Comparison of ENCODE assay signal across 21 cellular contexts in genomic region chr17:60330731-60331130, GRCh38.
A peak's percentile ranks its signal among the peaks of the same experiment; 100 is the strongest.
DNase-seq lines count a peak whose midpoint lies in the region; ATAC-seq lines count a peak whose summit lies in the region.
"Had no signal": no experiment of that assay in that cellular context is flagged by ENCODE, and none has a peak within 500 bp of the region (broad histone marks: within the 10 kb centered on the region; RNA-seq: fewer than 3 reads in every experiment).

No MANE protein-coding gene starts in this region.

- H3K9me3 ChIP-seq in adipocyte (ENCODE audit: control insufficient read depth, low read length), result no peaks in the 10 kb centered on the region
- H3K9me3 ChIP-seq: Caco-2 had no signal

- no peaks in the 10 kb centered on the region for H3K9me3 Mint-ChIP-seq in effector memory CD8-positive, alpha-beta T cell
- H3K9me3 Mint-ChIP-seq: CD4-positive, alpha-beta T cell had no signal

- peak overlapping the region; percentile 0 to 55 for H3K27ac Mint-ChIP-seq in effector memory CD8-positive, alpha-beta T cell
- H3K27ac Mint-ChIP-seq: CD4-positive, alpha-beta T cell had no signal

- H3K27me3 Mint-ChIP-seq in effector memory CD8-positive, alpha-beta T cell, result no peaks in the 10 kb centered on the region
- H3K27me3 Mint-ChIP-seq: CD4-positive, alpha-beta T cell had no signal

- H3K4me1 Mint-ChIP-seq in effector memory CD8-positive, alpha-beta T cell (ENCODE audit: low read depth in 2 of 2), result peaks cover 9 to 14% of the 10 kb centered on the region in 2 donors

- H3K4me3 ChIP-seq in adipocyte (ENCODE audit: low read length), result no peak overlapping the region
- H3K4me3 ChIP-seq: PC-9 had no signal

- peaks cover 16% of the 10 kb centered on the region for H3K4me1 ChIP-seq in adipocyte (ENCODE audit: control insufficient read depth, insufficient read depth, low read length)

- DNase-seq in EH (ENCODE audit: low read depth) (peak; percentile 48), adipocyte (ENCODE audit: low read depth) (peak; percentile 29), iris pigment epithelial cell (ENCODE audit: low read depth) (peak; percentile 25), HuH-7 (ENCODE audit: low spot score) (no peak), D341Med (ENCODE audit: low spot score) (no peak)
- no peak for DNase-seq in effector memory CD8-positive, alpha-beta T cell
- DNase-seq: Caco-2; CD4-positive, alpha-beta T cell; DMS153; GF-D8; GOT3; Karpas-422; MM.1S; NCI-H1092; NCI-H1436 treated with DMSO at 0.1 percent for 48 hours; NCI-H2029; NCI-H345; NCI-H524 treated with DMSO at 0.1 percent for 48 hours; PC-9 had no signal

- H3K27me3 ChIP-seq in adipocyte (replicated peaks; ENCODE audit: control insufficient read depth, insufficient read depth, low read length), result no peaks in the 10 kb centered on the region

- ATAC-seq in effector memory CD8-positive, alpha-beta T cell (replicated peaks), result no peak
- ATAC-seq in GM19328 (IDR thresholded peaks at IDR 0.05; ENCODE audit: unreplicated experiment), result no peak
- ATAC-seq: HCT116 had no signal

- H3K4me3 Mint-ChIP-seq in effector memory CD8-positive, alpha-beta T cell, result no peak overlapping the region
- H3K4me3 Mint-ChIP-seq: CD4-positive, alpha-beta T cell had no signal

- peaks cover 4% of the 10 kb centered on the region for H3K36me3 ChIP-seq in adipocyte (ENCODE audit: control insufficient read depth, insufficient read depth, low read length, severe bottlenecking)

- no peak overlapping the region for H3K9ac ChIP-seq in adipocyte (ENCODE audit: low read length)

- peaks cover 5% of the 10 kb centered on the region for H3K36me3 Mint-ChIP-seq in effector memory CD8-positive, alpha-beta T cell (ENCODE audit: insufficient read depth)

Comparison
In these comparisons a context has a peak if more than half of its experiments do, and no peak if none do; other contexts are left out.
1. DNase-seq: peak in EH (single experiment), adipocyte (single experiment) and iris pigment epithelial cell (single experiment); none in effector memory CD8-positive, alpha-beta T cell (0 of 3), HuH-7 (single experiment) and D341Med (single experiment).